In the genomic region with DNA sequence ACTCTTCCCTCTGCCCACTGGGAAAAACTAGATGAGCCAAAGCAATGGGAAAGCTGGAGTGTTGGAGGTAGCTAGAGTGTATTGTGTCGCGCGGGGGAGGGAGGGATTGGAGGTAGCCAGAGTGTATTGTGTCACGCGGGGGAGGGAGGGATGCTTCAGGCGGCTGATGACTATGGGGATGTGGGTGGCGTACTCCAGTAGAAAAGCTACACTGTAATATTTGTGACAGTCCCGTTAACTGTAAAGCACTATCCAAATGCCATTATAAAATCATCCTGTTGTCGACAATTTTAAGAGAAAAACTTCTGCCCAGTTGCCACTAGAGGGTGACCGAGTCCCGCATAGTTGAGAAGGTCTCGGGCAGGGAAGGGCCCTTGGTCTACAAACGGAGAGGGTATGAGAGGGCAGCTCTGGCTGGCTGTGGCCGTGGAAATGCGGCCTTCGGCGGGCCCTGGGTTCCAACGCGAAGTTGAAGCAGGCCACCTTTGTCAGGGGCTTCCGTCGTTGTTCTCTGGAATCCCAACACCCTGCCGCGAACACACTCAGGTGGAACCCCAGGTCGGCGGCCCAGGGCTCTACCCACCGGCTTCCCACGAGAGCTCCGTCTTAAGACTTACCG, we compare ENCODE assay signal across 8 cellular contexts. TPM values are rescaled to one million over a fixed set of nuclear protein-coding genes. Genes with fewer than 3 reads are reported as not detected.
DNase-seq lines count a peak whose midpoint lies in the region; ATAC-seq, FAIRE-seq and TF ChIP-seq lines count a peak whose summit lies in the region.

No MANE protein-coding gene starts in this region.

- no peak overlapping the region for H3K9ac ChIP-seq in endothelial cell of umbilical vein (replicated peaks; ENCODE audit: extremely low read depth, insufficient read depth, low read length)

- H3K27ac ChIP-seq in endothelial cell of umbilical vein (ENCODE audit: insufficient read depth, low read depth, low read length): no peak overlapping the region

- POLR2A ChIA-PET in endothelial cell of umbilical vein (lab: Charles Lee): interaction anchor here (0.6 kb wide), 1 partner anchor 1068 kb away, joined by 3 read pairs; no protein-coding TSS in a partner anchor

- peaks cover 1 to 2% of the 10 kb centered on the region in 2 experiments for H3K27me3 ChIP-seq in endothelial cell of umbilical vein (ENCODE audit: control insufficient read depth in 2 of 2, insufficient read depth in 2 of 2, low read length in 2 of 2)

- no peaks in the 10 kb centered on the region for H3K79me2 ChIP-seq in endothelial cell of umbilical vein (ENCODE audit: control insufficient read depth, insufficient read depth, low read length)

- H3K9me1 ChIP-seq in endothelial cell of umbilical vein (replicated peaks; ENCODE audit: control insufficient read depth, extremely low read depth, insufficient read depth, low read length): no peaks in the 10 kb centered on the region

- peak; percentile 90 for FAIRE-seq in endothelial cell of umbilical vein (lab: Jason Lieb, UNC)

- intact Hi-C loops in endothelial cell of umbilical vein (cut with micrococcal nuclease): loop anchor here (1.0 to 10.0 kb wide), 6 partner anchors 88 to 277 kb away; partner anchors contain the start of gene PLEKHH1

- H4K20me1 ChIP-seq in endothelial cell of umbilical vein (replicated peaks; ENCODE audit: control insufficient read depth, extremely low read depth, insufficient read depth, low read length): no peaks in the 10 kb centered on the region

- BruUV-seq in endothelial cell of umbilical vein (replicated peaks; lab: Mats Ljungman, UMichigan): no TSS peak

- no peaks in the 10 kb centered on the region for H3K36me3 ChIP-seq in endothelial cell of umbilical vein (ENCODE audit: control insufficient read depth in 2 of 2, extremely low read depth in 1 of 2, insufficient read depth in 2 of 2, low read length in 2 of 2)

- peak overlapping the region; percentile 24 for H2AFZ ChIP-seq in endothelial cell of umbilical vein (ENCODE audit: low read depth, low read length)

- dilution Hi-C loops in endothelial cell of umbilical vein (cut with MboI; ENCODE audit: extremely low pct_ligation_motif_present, low sequenced_read_pairs): no loop called here

- peak; percentile 86 for DNase-seq in EL
- peak; percentile 35 for DNase-seq in HS-27A (ENCODE audit: low read depth)
- DNase-seq in NOMO-1 (lab: John Stamatoyannopoulos, UW; ENCODE audit: unreplicated experiment in 2 of 2): peak; percentile 57 to 78
- DNase-seq in activated CD8-positive, alpha-beta memory T cell treated with anti-CD3 and anti-CD28 coated beads for 48 hours (ENCODE audit: low read depth in 2 of 3, low spot score in 2 of 3): peak in 2 of 3 experiments; percentile 36 to 43
- peak; percentile 67 for DNase-seq in endothelial cell of umbilical vein (ENCODE audit: low read depth, low spot score)
- peak; percentile 82 for DNase-seq in mucosa of gallbladder (ENCODE audit: low spot score)
- DNase-seq in stimulated activated CD8-positive, alpha-beta memory T cell treated with anti-CD3 and anti-CD28 coated beads, Interleukin-4, amount 100 ng/mL, for 48 hours: peak; percentile 76

- peak; percentile 73 to 78 for TF ChIP-seq CTCF in endothelial cell of umbilical vein (IDR thresholded peaks at IDR 0.05; ENCODE audit: extremely low read depth in 1 of 2, insufficient read depth in 1 of 2, low read depth in 1 of 2, low read length in 2 of 2)

- no peak overlapping the region for H3K4me3 ChIP-seq in endothelial cell of umbilical vein (replicated peaks in 1 of 3; ENCODE audit: insufficient read depth in 1 of 3, low read depth in 1 of 3, low read length in 3 of 3)

- H3K4me1 ChIP-seq in endothelial cell of umbilical vein (ENCODE audit: control insufficient read depth, extremely low read depth, insufficient read depth, low read length): peaks cover 2% of the 10 kb centered on the region

- TF ChIP-seq POLR2A in endothelial cell of umbilical vein (IDR thresholded peaks at IDR 0.05; ENCODE audit: low read depth, low read length): no peak

- no peaks in the 10 kb centered on the region for H3K9me3 ChIP-seq in endothelial cell of umbilical vein (replicated peaks; ENCODE audit: control insufficient read depth, insufficient read depth, low read length)

- no peak for ATAC-seq in HG03565 (IDR thresholded peaks at IDR 0.05; ENCODE audit: unreplicated experiment)

- no peak overlapping the region for H3K4me2 ChIP-seq in endothelial cell of umbilical vein (ENCODE audit: insufficient read depth, low read length)

- CTCF ChIA-PET in endothelial cell of umbilical vein (lab: Charles Lee): interaction anchor here (0.6 to 9.1 kb wide), 43 partner anchors 9 to 334 kb away, joined by 3 to 298 read pairs (median 4); partner anchors contain the start of genes ATP6V1D, EIF2S1, PIGH and PLEK2

TF ChIP-seq in endothelial cell of umbilical vein, 7 proteins besides CTCF, POLR2A, EP300 and RAD21:
- TF ChIP-seq POLR2AphosphoS5 (IDR thresholded peaks at IDR 0.05; ENCODE audit: insufficient read depth, low read depth, low read length): no peak
- no peak for TF ChIP-seq FOS (IDR thresholded peaks at IDR 0.05; ENCODE audit: borderline replicate concordance, insufficient read depth, low read length)
- no peak for TF ChIP-seq GATA2 (IDR thresholded peaks at IDR 0.05; ENCODE audit: insufficient read depth, insufficient read length, low read depth, low read length)
- no peak for TF ChIP-seq JUN (IDR thresholded peaks at IDR 0.05; ENCODE audit: borderline replicate concordance, insufficient read depth, insufficient read length, low read depth)
- no peak for TF ChIP-seq EZH2 (IDR thresholded peaks at IDR 0.05; ENCODE audit: borderline replicate concordance, low read depth, low read length, severe bottlenecking)
- TF ChIP-seq, protein P1, sequence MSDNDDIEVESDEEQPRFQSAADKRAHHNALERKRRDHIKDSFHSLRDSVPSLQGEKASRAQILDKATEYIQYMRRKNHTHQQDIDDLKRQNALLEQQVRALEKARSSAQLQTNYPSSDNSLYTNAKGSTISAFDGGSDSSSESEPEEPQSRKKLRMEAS (IDR thresholded peaks at IDR 0.05; ENCODE audit: insufficient read depth, insufficient read length): no peak
- TF ChIP-seq MYC (IDR thresholded peaks at IDR 0.05; ENCODE audit: low read depth, low read length): no peak

RNA-seq across cellular contexts. Expression of gene PLEK2, which starts 15.1 kb away (rescaled TPM):
- total RNA-seq in endothelial cell of umbilical vein: 3.8 and 4.7 TPM in 2 replicates
- 0.84 and 1.4 TPM in 2 replicates for polyA plus RNA-seq in endothelial cell of umbilical vein
- 2.0 and 3.0 TPM in 2 replicates for polyA plus RNA-seq in endothelial cell of umbilical vein (2011; cell fraction: cytosol; rRNA removed)
- 1.1 and 2.1 TPM in 2 replicates for polyA plus RNA-seq in endothelial cell of umbilical vein (2011; cell fraction: nucleus; rRNA removed)
- 3.8 and 8.1 TPM in 2 replicates for polyA plus RNA-seq in endothelial cell of umbilical vein (2012)
- polyA minus RNA-seq in endothelial cell of umbilical vein: 0.34 and 0.83 TPM in 2 replicates
- polyA minus RNA-seq in endothelial cell of umbilical vein (2011; cell fraction: cytosol; rRNA and poly(A)+ RNA removed): 15.7 TPM
- polyA minus RNA-seq in endothelial cell of umbilical vein (2011; cell fraction: nucleus; rRNA and poly(A)+ RNA removed): 0.29 and 1.7 TPM in 2 replicates
- total RNA-seq in mucosa of gallbladder: 10.5 TPM

Comparison
In these comparisons a context has a peak if more than half of its experiments do, and no peak if none do; other contexts are left out.
1. DNase-seq: peak in every context shown above with its lines; median percentile 86 in EL; 82 in mucosa of gallbladder; 76 in stimulated activated CD8-positive, alpha-beta memory T cell treated with anti-CD3 and anti-CD28 coated beads, Interleukin-4, amount 100 ng/mL, for 48 hours; 68 in NOMO-1; 67 in endothelial cell of umbilical vein; 40 in activated CD8-positive, alpha-beta memory T cell treated with anti-CD3 and anti-CD28 coated beads for 48 hours; 35 in HS-27A.